In the genomic region with DNA sequence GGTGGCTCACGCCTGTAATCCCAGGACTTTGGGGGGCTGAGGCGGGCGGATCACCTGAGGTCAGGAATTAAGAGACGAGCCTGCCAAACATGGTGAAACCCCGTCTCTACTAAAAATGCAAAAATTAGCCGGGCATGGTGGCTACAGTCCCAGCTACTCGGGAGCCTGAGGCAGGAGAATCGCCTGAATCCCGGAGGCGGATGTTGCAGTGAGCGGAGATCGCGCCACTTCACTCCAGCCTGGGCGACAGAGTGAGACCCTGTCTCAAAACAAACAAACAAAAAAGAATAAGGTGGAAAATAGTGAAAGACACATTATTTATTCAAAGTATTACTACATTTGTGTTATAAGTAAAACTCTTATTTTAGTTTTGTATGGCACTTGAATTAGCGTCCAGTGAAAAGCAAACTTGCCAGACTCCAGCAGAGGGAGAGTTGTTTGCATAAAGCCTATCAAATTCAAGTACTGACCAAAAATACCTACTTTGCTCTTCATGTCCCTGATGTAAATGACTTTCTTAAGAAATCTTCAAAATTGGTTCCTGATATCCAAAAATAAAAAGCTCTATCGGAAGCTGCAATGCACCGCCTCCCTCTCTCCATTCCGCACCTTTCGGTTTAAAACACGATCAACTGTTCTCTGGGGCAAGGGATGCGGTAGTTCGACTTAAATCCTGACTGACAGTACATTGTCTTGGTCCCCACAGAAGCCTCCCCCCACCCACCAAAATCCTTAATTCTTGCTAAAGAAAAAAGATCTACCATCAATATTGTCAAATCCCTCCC, we compare ENCODE assay signal across 1 cellular context.
TF ChIP-seq lines count a peak whose summit lies in the region.

No MANE protein-coding gene starts in this region.

TF ChIP-seq in K562, 482 proteins besides CTCF, POLR2A, EP300 and RAD21 (continued from another document):
- TF ChIP-seq, protein P1, sequence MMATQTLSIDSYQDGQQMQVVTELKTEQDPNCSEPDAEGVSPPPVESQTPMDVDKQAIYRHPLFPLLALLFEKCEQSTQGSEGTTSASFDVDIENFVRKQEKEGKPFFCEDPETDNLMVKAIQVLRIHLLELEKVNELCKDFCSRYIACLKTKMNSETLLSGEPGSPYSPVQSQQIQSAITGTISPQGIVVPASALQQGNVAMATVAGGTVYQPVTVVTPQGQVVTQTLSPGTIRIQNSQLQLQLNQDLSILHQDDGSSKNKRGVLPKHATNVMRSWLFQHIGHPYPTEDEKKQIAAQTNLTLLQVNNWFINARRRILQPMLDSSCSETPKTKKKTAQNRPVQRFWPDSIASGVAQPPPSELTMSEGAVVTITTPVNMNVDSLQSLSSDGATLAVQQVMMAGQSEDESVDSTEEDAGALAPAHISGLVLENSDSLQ (IDR thresholded peaks at IDR 0.05), result peak; percentile 62
- TF ChIP-seq SP1 (CRISPR knock-in tag; IDR thresholded peaks at IDR 0.05) (0 out of 2 replicates have a peak, but pooled peaks have one; percentile 7), MECOM (CRISPR knock-in tag; IDR thresholded peaks at IDR 0.05) (peak; percentile 81; the same call in 1 of the 2 replicates), FOXJ2 (tag; IDR thresholded peaks at IDR 0.05) (0 out of 2 replicates have a peak, but pooled peaks have one; percentile 13), SRSF1 (IDR thresholded peaks at IDR 0.05; ENCODE audit: low read depth, low read length) (no peak)
- TF ChIP-seq, protein P2, sequence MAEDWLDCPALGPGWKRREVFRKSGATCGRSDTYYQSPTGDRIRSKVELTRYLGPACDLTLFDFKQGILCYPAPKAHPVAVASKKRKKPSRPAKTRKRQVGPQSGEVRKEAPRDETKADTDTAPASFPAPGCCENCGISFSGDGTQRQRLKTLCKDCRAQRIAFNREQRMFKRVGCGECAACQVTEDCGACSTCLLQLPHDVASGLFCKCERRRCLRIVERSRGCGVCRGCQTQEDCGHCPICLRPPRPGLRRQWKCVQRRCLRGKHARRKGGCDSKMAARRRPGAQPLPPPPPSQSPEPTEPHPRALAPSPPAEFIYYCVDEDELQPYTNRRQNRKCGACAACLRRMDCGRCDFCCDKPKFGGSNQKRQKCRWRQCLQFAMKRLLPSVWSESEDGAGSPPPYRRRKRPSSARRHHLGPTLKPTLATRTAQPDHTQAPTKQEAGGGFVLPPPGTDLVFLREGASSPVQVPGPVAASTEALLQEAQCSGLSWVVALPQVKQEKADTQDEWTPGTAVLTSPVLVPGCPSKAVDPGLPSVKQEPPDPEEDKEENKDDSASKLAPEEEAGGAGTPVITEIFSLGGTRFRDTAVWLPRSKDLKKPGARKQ (CRISPR knock-in tag; IDR thresholded peaks at IDR 0.05), result 0 out of 2 replicates have a peak, but pooled peaks have one; percentile 31
- TF ChIP-seq, protein P3, sequence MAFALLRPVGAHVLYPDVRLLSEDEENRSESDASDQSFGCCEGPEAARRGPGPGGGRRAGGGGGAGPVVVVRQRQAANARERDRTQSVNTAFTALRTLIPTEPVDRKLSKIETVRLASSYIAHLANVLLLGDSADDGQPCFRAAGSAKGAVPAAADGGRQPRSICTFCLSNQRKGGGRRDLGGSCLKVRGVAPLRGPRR (CRISPR knock-in tag; IDR thresholded peaks at IDR 0.05), result 0 out of 2 replicates have a peak, but pooled peaks have one; percentile 7
